In genomic region chr2:180520816-180521595, GRCh38 we compare ENCODE assay signal across 15 cellular contexts.
DNase-seq lines count a peak whose midpoint lies in the region; ATAC-seq, FAIRE-seq and TF ChIP-seq lines count a peak whose summit lies in the region.
"Had no signal": no experiment of that assay in that cellular context is flagged by ENCODE, and none has a peak within 500 bp of the region (broad histone marks: within the 10 kb centered on the region; RNA-seq: fewer than 3 reads in every experiment).

No MANE protein-coding gene starts in this region.

- no peak overlapping the region for H3K27ac Mint-ChIP-seq in activated CD8-positive, alpha-beta T cell treated with anti-CD3 and anti-CD28 coated beads for 36 hours
- H3K27ac Mint-ChIP-seq: activated naive CD4-positive, alpha-beta T cell treated with anti-CD3 and anti-CD28 coated beads, Interleukin-2, amount 50 U/mL, for 72 hours; immature natural killer cell had no signal

- H3K9me3 Mint-ChIP-seq in activated CD8-positive, alpha-beta T cell treated with anti-CD3 and anti-CD28 coated beads for 36 hours: no peaks in the 10 kb centered on the region
- H3K9me3 Mint-ChIP-seq: activated naive CD4-positive, alpha-beta T cell treated with anti-CD3 and anti-CD28 coated beads, Interleukin-2, amount 50 U/mL, for 72 hours had no signal

- intact Hi-C loops in activated CD8-positive, alpha-beta T cell treated with anti-CD3 and anti-CD28 coated beads for 36 hours (cut with micrococcal nuclease): no loop called here

- H3K4me3 ChIP-seq in fibroblast of pulmonary artery (replicated peaks; ENCODE audit: low read depth, low read length): no peak overlapping the region
- H3K4me3 ChIP-seq: HAP-1, tibial nerve had no signal

- no peaks in the 10 kb centered on the region for H3K27me3 Mint-ChIP-seq in activated CD8-positive, alpha-beta T cell treated with anti-CD3 and anti-CD28 coated beads for 36 hours

- FAIRE-seq in RCC 7860 (lab: Jason Lieb, UNC): peak; percentile 7
- FAIRE-seq: HTR-8/SVneo had no signal

- no peak for TF ChIP-seq CTCF in fibroblast of pulmonary artery (IDR thresholded peaks at IDR 0.05; ENCODE audit: low read length, missing control alignments)
- TF ChIP-seq CTCF in activated CD8-positive, alpha-beta T cell treated with anti-CD3 and anti-CD28 coated beads for 36 hours (IDR thresholded peaks at IDR 0.05): no peak

- CTCF ChIA-PET in activated CD8-positive, alpha-beta T cell treated with anti-CD3 and anti-CD28 coated beads for 36 hours (lab: Charles Lee): interaction anchor here (1.3 kb wide), 1 partner anchor 10 kb away, joined by 3 read pairs; no protein-coding TSS in a partner anchor

- ATAC-seq in GM21723 (IDR thresholded peaks at IDR 0.05; ENCODE audit: unreplicated experiment) (no peak), HG03108 (IDR thresholded peaks at IDR 0.05; ENCODE audit: unreplicated experiment) (no peak)
- ATAC-seq in activated CD8-positive, alpha-beta T cell treated with anti-CD3 and anti-CD28 coated beads for 36 hours: no peak
- ATAC-seq: activated naive CD4-positive, alpha-beta T cell treated with anti-CD3 and anti-CD28 coated beads, Interleukin-2, amount 50 U/mL, for 72 hours had no signal

- H3K4me3 Mint-ChIP-seq in activated CD8-positive, alpha-beta T cell treated with anti-CD3 and anti-CD28 coated beads for 36 hours: no peak overlapping the region
- H3K4me3 Mint-ChIP-seq: immature natural killer cell had no signal

- no peaks in the 10 kb centered on the region for H3K4me1 Mint-ChIP-seq in activated CD8-positive, alpha-beta T cell treated with anti-CD3 and anti-CD28 coated beads for 36 hours (ENCODE audit: low read depth)
- H3K4me1 Mint-ChIP-seq: immature natural killer cell had no signal

- POLR2A ChIA-PET in activated CD8-positive, alpha-beta T cell treated with anti-CD3 and anti-CD28 coated beads for 36 hours (lab: Charles Lee): no interaction called here

- no peaks in the 10 kb centered on the region for H3K36me3 Mint-ChIP-seq in activated CD8-positive, alpha-beta T cell treated with anti-CD3 and anti-CD28 coated beads for 36 hours (ENCODE audit: low read depth)
- H3K36me3 Mint-ChIP-seq: activated naive CD4-positive, alpha-beta T cell treated with anti-CD3 and anti-CD28 coated beads, Interleukin-2, amount 50 U/mL, for 72 hours; immature natural killer cell had no signal

- DNase-seq in A172 (ENCODE audit: low spot score) (peak; percentile 52), HCEC 1CT (peak; percentile 80), RCC 7860 (ENCODE audit: low spot score) (peak; percentile 64), fibroblast of pulmonary artery (ENCODE audit: low read depth) (peak; percentile 14), ecto neural progenitor cell (ENCODE audit: low spot score) (no peak)
- DNase-seq in activated CD8-positive, alpha-beta T cell treated with anti-CD3 and anti-CD28 coated beads for 36 hours: no peak
- DNase-seq: DND-41, immature natural killer cell, NCI-H526 treated with DMSO at 0.1 percent for 48 hours had no signal

Comparison
In these comparisons a context has a peak if more than half of its experiments do, and no peak if none do; other contexts are left out.
1. DNase-seq: peak in A172 (single experiment), HCEC 1CT (single experiment), RCC 7860 (single experiment) and fibroblast of pulmonary artery (single experiment); none in ecto neural progenitor cell (single experiment) and activated CD8-positive, alpha-beta T cell treated with anti-CD3 and anti-CD28 coated beads for 36 hours (single experiment).